15 cellular contexts compared by ENCODE assay signal in genomic region chr22:22403771-22404170, GRCh38.
A peak's percentile ranks its signal among the peaks of the same experiment; 100 is the strongest.
DNase-seq lines count a peak whose midpoint lies in the region; ATAC-seq and TF ChIP-seq lines count a peak whose summit lies in the region.
"Had no signal": no experiment of that assay in that cellular context is flagged by ENCODE, and none has a peak within 500 bp of the region (broad histone marks: within the 10 kb centered on the region; RNA-seq: fewer than 3 reads in every experiment).

No MANE protein-coding gene starts in this region.

- H3K9me2 ChIP-seq in OCI-LY1 (ENCODE audit: low read depth, low read length) = no peaks in the 10 kb centered on the region

- WGBS in esophagus muscularis mucosa = 83% methylated on average over 4 of the region's 4 CpGs

- no peaks in the 10 kb centered on the region for H3K36me3 ChIP-seq in OCI-LY1 (ENCODE audit: insufficient read depth, low read length)
- no peaks in the 10 kb centered on the region for H3K36me3 ChIP-seq in esophagus muscularis mucosa

- TF ChIP-seq CTCF in GM12875 (IDR thresholded peaks at IDR 0.05; ENCODE audit: borderline replicate concordance, insufficient read depth, low read depth, low read length) (0 out of 2 replicates have a peak, but pooled peaks have one; percentile 25), OCI-LY1 (IDR thresholded peaks at IDR 0.05; ENCODE audit: low read length) (peak; percentile 57), esophagus muscularis mucosa (IDR thresholded peaks at IDR 0.05) (no peak)

- no peaks in the 10 kb centered on the region; the same call in 1 of the 2 replicates for H3K27me3 ChIP-seq in OCI-LY1 (ENCODE audit: insufficient read depth, low read length)
- H3K27me3 ChIP-seq in esophagus muscularis mucosa = peaks cover 0 to 27% (median 0%) of the 10 kb centered on the region in 4 donors

- peaks cover 44 to 52% of the 10 kb centered on the region in 2 donors for H3K4me1 Mint-ChIP-seq in stimulated activated naive B cell treated with anti-CD40 and anti-IgM and Interleukin-4, amounts not matched to agents 10 μg/mL and 1 μg/mL and 100 μg/mL, for 72 hours
- H3K4me1 Mint-ChIP-seq in activated naive CD8-positive, alpha-beta T cell treated with anti-CD3 and anti-CD28 coated beads for 36 hours = no peaks in the 10 kb centered on the region

- peak; percentile 61 to 64 for ATAC-seq in stimulated activated naive B cell treated with anti-CD40 and anti-IgM and Interleukin-4, amounts not matched to agents 10 μg/mL and 1 μg/mL and 100 μg/mL, for 72 hours (replicated peaks)

- no peak for TF ChIP-seq POLR2A in esophagus muscularis mucosa (IDR thresholded peaks at IDR 0.05; ENCODE audit: low read depth)

- no peaks in the 10 kb centered on the region for H4K20me1 ChIP-seq in OCI-LY1 (ENCODE audit: insufficient read depth, low read length)

- H3K4me3 ChIP-seq in GM12875 (ENCODE audit: low read depth, low read length) (no peak overlapping the region), OCI-LY1 (ENCODE audit: low read depth, low read length, poor library complexity, severe bottlenecking) (no peak overlapping the region), esophagus muscularis mucosa (no peak overlapping the region)
- H3K4me3 ChIP-seq: mucosa of descending colon had no signal

- H3K9me3 Mint-ChIP-seq in stimulated activated naive B cell treated with anti-CD40 and anti-IgM and Interleukin-4, amounts not matched to agents 10 μg/mL and 1 μg/mL and 100 μg/mL, for 72 hours = no peaks in the 10 kb centered on the region
- H3K9me3 Mint-ChIP-seq in activated naive CD8-positive, alpha-beta T cell treated with anti-CD3 and anti-CD28 coated beads for 36 hours = no peaks in the 10 kb centered on the region

- intact Hi-C loops in esophagus muscularis mucosa (cut with DNase I) = no loop called here

- TF ChIP-seq EP300 in esophagus muscularis mucosa (IDR thresholded peaks at IDR 0.05) = no peak

- no peak overlapping the region for H3K27ac Mint-ChIP-seq in stimulated activated naive B cell treated with anti-CD40 and anti-IgM and Interleukin-4, amounts not matched to agents 10 μg/mL and 1 μg/mL and 100 μg/mL, for 72 hours
- H3K27ac Mint-ChIP-seq in activated naive CD8-positive, alpha-beta T cell treated with anti-CD3 and anti-CD28 coated beads for 36 hours = no peak overlapping the region

- H3K9me3 ChIP-seq in OCI-LY1 (ENCODE audit: low read length) (no peaks in the 10 kb centered on the region), esophagus muscularis mucosa (no peaks in the 10 kb centered on the region)
- H3K9me3 ChIP-seq: mucosa of descending colon had no signal

- H3K27me3 Mint-ChIP-seq in stimulated activated naive B cell treated with anti-CD40 and anti-IgM and Interleukin-4, amounts not matched to agents 10 μg/mL and 1 μg/mL and 100 μg/mL, for 72 hours = no peaks in the 10 kb centered on the region
- peaks cover 5% of the 10 kb centered on the region for H3K27me3 Mint-ChIP-seq in activated naive CD8-positive, alpha-beta T cell treated with anti-CD3 and anti-CD28 coated beads for 36 hours

- H3K4me1 ChIP-seq in OCI-LY1 (ENCODE audit: insufficient read depth, low read length, severe bottlenecking) (peaks cover 48% of the 10 kb centered on the region), esophagus muscularis mucosa (no peaks in the 10 kb centered on the region)

- H3K4me2 ChIP-seq in OCI-LY1 (ENCODE audit: low read length) = no peak overlapping the region; the same call in 1 of the 2 replicates

- no peaks in the 10 kb centered on the region for H3F3A ChIP-seq in OCI-LY1 (ENCODE audit: insufficient read depth, low read length)

- no peak overlapping the region for H2AFZ ChIP-seq in OCI-LY1 (ENCODE audit: low read length)

- H3K36me3 Mint-ChIP-seq in stimulated activated naive B cell treated with anti-CD40 and anti-IgM and Interleukin-4, amounts not matched to agents 10 μg/mL and 1 μg/mL and 100 μg/mL, for 72 hours = no peaks in the 10 kb centered on the region
- no peaks in the 10 kb centered on the region for H3K36me3 Mint-ChIP-seq in activated naive CD8-positive, alpha-beta T cell treated with anti-CD3 and anti-CD28 coated beads for 36 hours

- H3K79me2 ChIP-seq in OCI-LY1 (ENCODE audit: insufficient read depth, low read length) = no peaks in the 10 kb centered on the region

- DNase-seq in esophagus muscularis mucosa (ENCODE audit: extremely low spot score) (peak; percentile 39), NCI-H1694 (lab: John Stamatoyannopoulos, UW) (no peak), T-helper 1 cell (no peak)
- no peak for DNase-seq in stimulated activated naive B cell treated with anti-CD40 and anti-IgM and Interleukin-4, amounts not matched to agents 10 μg/mL and 1 μg/mL and 100 μg/mL, for 72 hours
- DNase-seq in activated naive CD8-positive, alpha-beta T cell treated with anti-CD3 and anti-CD28 coated beads for 36 hours = no peak
- DNase-seq: activated T-cell treated with anti-CD3 and anti-CD28 coated beads for 4 hours; amygdala; caudate nucleus; mucosa of descending colon; NCI-H187 treated with DMSO at 0.1 percent for 48 hours; NCI-H2227 treated with DMSO at 0.1 percent for 48 hours; stimulated activated CD4-positive, alpha-beta T cell treated with anti-CD3 and anti-CD28 coated beads, Interleukin-4, amount 100 ng/mL, for 4 hours; SW 1271 had no signal

- H3K27ac ChIP-seq in OCI-LY1 (ENCODE audit: low read depth, low read length, poor library complexity, severe bottlenecking) (peak overlapping the region; percentile 78), esophagus muscularis mucosa (replicated peaks in 1 of 4) (no peak overlapping the region)

- no peak overlapping the region for H3K4me3 Mint-ChIP-seq in stimulated activated naive B cell treated with anti-CD40 and anti-IgM and Interleukin-4, amounts not matched to agents 10 μg/mL and 1 μg/mL and 100 μg/mL, for 72 hours
- H3K4me3 Mint-ChIP-seq in activated naive CD8-positive, alpha-beta T cell treated with anti-CD3 and anti-CD28 coated beads for 36 hours = no peak overlapping the region

- no peak overlapping the region; the same call in 1 of the 2 replicates for H3K9ac ChIP-seq in OCI-LY1 (ENCODE audit: low read length)

Comparison
In these comparisons a context has a peak if more than half of its experiments do, and no peak if none do; other contexts are left out.
1. CTCF ChIP-seq: peak in GM12875 (single experiment) and OCI-LY1 (single experiment); none in esophagus muscularis mucosa (0 of 3).